In the genomic region with DNA sequence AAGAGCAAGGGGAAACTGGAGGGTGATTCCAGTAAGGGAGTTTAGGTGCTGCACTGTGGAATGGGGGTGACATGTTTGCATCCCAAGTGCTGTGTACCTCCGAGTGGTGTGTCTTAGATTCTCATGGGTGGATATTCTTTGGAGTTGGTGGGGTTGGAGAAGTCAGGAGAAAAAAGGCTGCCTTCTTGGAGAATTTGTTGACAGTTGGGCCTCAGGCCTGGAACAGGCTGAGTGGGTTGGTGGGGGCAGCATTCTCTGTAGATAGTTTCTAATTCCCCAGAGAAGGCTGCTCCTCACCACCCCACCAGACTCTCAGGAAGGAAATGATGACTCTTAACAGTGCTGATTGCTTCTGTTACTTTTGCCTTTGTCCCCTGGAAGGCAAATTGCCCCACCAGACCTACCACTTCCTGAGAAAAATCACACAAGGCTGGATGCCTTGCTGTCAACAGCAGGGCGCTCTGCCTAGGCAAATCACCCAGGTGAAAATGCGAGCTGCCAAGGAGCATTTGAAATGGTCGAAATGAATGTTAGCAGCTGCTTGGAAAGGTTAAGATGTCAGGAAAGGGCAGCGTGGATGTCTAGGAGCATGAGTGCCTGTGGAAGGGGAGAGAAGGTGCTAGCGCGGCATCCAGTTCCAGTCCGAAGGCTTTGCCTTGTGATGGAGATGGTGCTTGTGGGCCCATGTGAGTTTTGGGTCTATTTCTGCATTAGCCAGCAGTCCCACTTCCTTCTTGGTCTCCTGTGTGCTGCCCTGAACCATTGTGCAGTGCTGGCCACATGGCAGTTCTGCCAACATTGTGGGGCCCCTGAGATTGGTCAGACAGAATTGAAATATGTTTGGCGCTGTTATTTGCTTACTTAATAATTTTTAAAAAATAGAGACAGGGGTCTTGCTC, we compare ENCODE assay signal across 8 cellular contexts. TPM values are rescaled to one million over a fixed set of nuclear protein-coding genes. Genes with fewer than 3 reads are reported as not detected.
DNase-seq lines count a peak whose midpoint lies in the region; ATAC-seq and TF ChIP-seq lines count a peak whose summit lies in the region.

No MANE protein-coding gene starts in this region.

- H3K27me3 ChIP-seq in upper lobe of left lung, result no peaks in the 10 kb centered on the region

- DNase-seq in COLO829 (ENCODE audit: low spot score), result peak; percentile 15
- peak; percentile 77 for DNase-seq in activated CD4-positive, alpha-beta memory T cell treated with anti-CD3 and anti-CD28 coated beads, Interleukin-2, amount 10 ng/mL, durations not matched to agents 7 days and 5 days
- DNase-seq in islet precursor cell, result peak; percentile 82
- DNase-seq in upper lobe of left lung, result peak in 1 of 2 donors; percentile 39
- DNase-seq in NCI-H1694 (lab: John Stamatoyannopoulos, UW), result no peak
- DNase-seq in NCI-H1092 (lab: John Stamatoyannopoulos, UW), result no peak

- TF ChIP-seq EP300 in upper lobe of left lung (IDR thresholded peaks at IDR 0.05), result no peak

- WGBS in upper lobe of left lung, 2 donors, result 62 to 69% methylated on average over 9 of the region's 9 CpGs

- H3K36me3 ChIP-seq in upper lobe of left lung, result no peaks in the 10 kb centered on the region

- no peaks in the 10 kb centered on the region for H3K27me3 Mint-ChIP-seq in activated CD4-positive, alpha-beta memory T cell treated with anti-CD3 and anti-CD28 coated beads, Interleukin-2, amount 10 ng/mL, durations not matched to agents 7 days and 5 days

- H3K9me3 Mint-ChIP-seq in activated CD4-positive, alpha-beta memory T cell treated with anti-CD3 and anti-CD28 coated beads, Interleukin-2, amount 10 ng/mL, durations not matched to agents 7 days and 5 days, result no peaks in the 10 kb centered on the region

- peak overlapping the region; percentile 77 for H3K4me3 Mint-ChIP-seq in activated CD4-positive, alpha-beta memory T cell treated with anti-CD3 and anti-CD28 coated beads, Interleukin-2, amount 10 ng/mL, durations not matched to agents 7 days and 5 days

- H3K4me1 Mint-ChIP-seq in activated CD4-positive, alpha-beta memory T cell treated with anti-CD3 and anti-CD28 coated beads, Interleukin-2, amount 10 ng/mL, durations not matched to agents 7 days and 5 days, result peaks cover 56% of the 10 kb centered on the region

- H3K9me3 ChIP-seq in upper lobe of left lung, result no peaks in the 10 kb centered on the region

- POLR2A ChIA-PET in activated CD4-positive, alpha-beta memory T cell treated with anti-CD3 and anti-CD28 coated beads, Interleukin-2, amount 10 ng/mL, durations not matched to agents 7 days and 5 days (lab: Charles Lee), result interaction anchor here (0.6 to 5.4 kb wide), 9 partner anchors 12 to 191 kb away, joined by 3 to 96 read pairs (median 4); a partner anchor contains a TSS

- peak overlapping the region; percentile 4 to 64 (median 60) for H3K27ac ChIP-seq in upper lobe of left lung

- H3K4me3 ChIP-seq in upper lobe of left lung, result no peak overlapping the region

- peak overlapping the region; percentile 99 for H3K27ac Mint-ChIP-seq in activated CD4-positive, alpha-beta memory T cell treated with anti-CD3 and anti-CD28 coated beads, Interleukin-2, amount 10 ng/mL, durations not matched to agents 7 days and 5 days

- peaks cover 56% of the 10 kb centered on the region for H3K36me3 Mint-ChIP-seq in activated CD4-positive, alpha-beta memory T cell treated with anti-CD3 and anti-CD28 coated beads, Interleukin-2, amount 10 ng/mL, durations not matched to agents 7 days and 5 days (ENCODE audit: low read depth)

- peaks cover 2 to 38% (median 24%) of the 10 kb centered on the region in 4 donors for H3K4me1 ChIP-seq in upper lobe of left lung

- ATAC-seq in GM19452 (IDR thresholded peaks at IDR 0.05; ENCODE audit: unreplicated experiment), result peak; percentile 87
- ATAC-seq in HG03442 (IDR thresholded peaks at IDR 0.05; ENCODE audit: unreplicated experiment), result peak; percentile 82
- ATAC-seq in upper lobe of left lung (ENCODE audit: low FRiP score in 2 of 2), result peak; percentile 50 to 56

- TF ChIP-seq CTCF in upper lobe of left lung (IDR thresholded peaks at IDR 0.05), result no peak

- TF ChIP-seq POLR2A in upper lobe of left lung (IDR thresholded peaks at IDR 0.05), result no peak

- CTCF ChIA-PET in activated CD4-positive, alpha-beta memory T cell treated with anti-CD3 and anti-CD28 coated beads, Interleukin-2, amount 10 ng/mL, durations not matched to agents 7 days and 5 days (lab: Charles Lee), result interaction anchor here (0.7 to 1.7 kb wide), 9 partner anchors 12 to 71 kb away, joined by 3 to 6 read pairs (median 5); no protein-coding TSS in a partner anchor

RNA-seq across cellular contexts. Expression of a gene that starts 30.4 kb away (rescaled TPM):
- 100 to 1,000 TPM; 115 to 116 TPM for total RNA-seq in activated CD4-positive, alpha-beta memory T cell treated with anti-CD3 and anti-CD28 coated beads, Interleukin-2, amount 10 ng/mL, durations not matched to agents 7 days and 5 days
- total RNA-seq in upper lobe of left lung, result 10 to 100 TPM; 33.3 to 85.9 (median 67.2) TPM

Comparison
In these comparisons a context has a peak if more than half of its experiments do, and no peak if none do; other contexts are left out.
1. DNase-seq: peak in COLO829 (single experiment), activated CD4-positive, alpha-beta memory T cell treated with anti-CD3 and anti-CD28 coated beads, Interleukin-2, amount 10 ng/mL, durations not matched to agents 7 days and 5 days (single experiment) and islet precursor cell (single experiment); none in NCI-H1694 (single experiment) and NCI-H1092 (single experiment).
2. Peak in every context shown above with its lines, with median percentiles within 50 percentile points of each other: ATAC-seq.